Comparison of ENCODE assay signal across 18 cellular contexts in genomic region chr17:75402038-75402437, GRCh38. TPM values are rescaled to one million over a fixed set of nuclear protein-coding genes. Genes with fewer than 3 reads are reported as not detected.
DNase-seq lines count a peak whose midpoint lies in the region; ATAC-seq and TF ChIP-seq lines count a peak whose summit lies in the region.
"Had no signal": no experiment of that assay in that cellular context is flagged by ENCODE, and none has a peak within 500 bp of the region (broad histone marks: within the 10 kb centered on the region; RNA-seq: fewer than 3 reads in every experiment).

No MANE protein-coding gene starts in this region.

- H3K27me3 Mint-ChIP-seq in T-helper 2 cell treated with Interferon-gamma antibody and Interleukin-4, amounts not matched to agents 5 μg/mL and 100 μg/mL, for 36 hours (ENCODE audit: low read depth), result no peaks in the 10 kb centered on the region

- H3K4me3 Mint-ChIP-seq in T-helper 2 cell treated with Interferon-gamma antibody and Interleukin-4, amounts not matched to agents 5 μg/mL and 100 μg/mL, for 36 hours, result peak overlapping the region; percentile 52

- H3K27ac Mint-ChIP-seq in T-helper 2 cell treated with Interferon-gamma antibody and Interleukin-4, amounts not matched to agents 5 μg/mL and 100 μg/mL, for 36 hours, result peak overlapping the region; percentile 26

- ATAC-seq in activated CD4-positive, CD25-positive, alpha-beta regulatory T cell treated with anti-CD3 and anti-CD28 coated beads, Interleukin-2, amount 50 U/mL, for 24 hours, result peak; percentile 25 to 40
- ATAC-seq: heart left ventricle, pancreas had no signal

- H3K36me3 Mint-ChIP-seq in T-helper 2 cell treated with Interferon-gamma antibody and Interleukin-4, amounts not matched to agents 5 μg/mL and 100 μg/mL, for 36 hours (ENCODE audit: low read depth), result peaks cover 20% of the 10 kb centered on the region

- peak overlapping the region; percentile 45 for H3K27ac ChIP-seq in muscle layer of duodenum (ENCODE audit: low read length)
- H3K27ac ChIP-seq: 22Rv1, pancreas had no signal

- H3K9me3 ChIP-seq in muscle layer of duodenum (ENCODE audit: control insufficient read depth in 1 of 2, low read length in 2 of 2), result no peaks in the 10 kb centered on the region
- H3K9me3 ChIP-seq: heart left ventricle, pancreas, upper lobe of left lung had no signal

- TF ChIP-seq CTCF in GM12865 (IDR thresholded peaks at IDR 0.05; ENCODE audit: insufficient read depth, low read depth, low read length, missing control alignments), result no peak

- no peaks in the 10 kb centered on the region for H3K9me3 Mint-ChIP-seq in T-helper 2 cell treated with Interferon-gamma antibody and Interleukin-4, amounts not matched to agents 5 μg/mL and 100 μg/mL, for 36 hours
- H3K9me3 Mint-ChIP-seq: CD14-positive monocyte had no signal

- peaks cover 0 to 5% of the 10 kb centered on the region in 2 donors for H3K36me3 ChIP-seq in muscle layer of duodenum (ENCODE audit: control insufficient read depth in 1 of 2, insufficient read depth in 2 of 2, low read length in 2 of 2)
- H3K36me3 ChIP-seq: pancreas, upper lobe of left lung had no signal

- peak overlapping the region; percentile 95 for H3K4me3 ChIP-seq in GM12865 (ENCODE audit: low read depth, low read length)
- H3K4me3 ChIP-seq in muscle layer of duodenum (ENCODE audit: low read depth in 1 of 2, low read length in 2 of 2), result no peak overlapping the region
- H3K4me3 ChIP-seq: pancreas had no signal

- H3K27me3 ChIP-seq in muscle layer of duodenum (ENCODE audit: low read depth, low read length), result no peaks in the 10 kb centered on the region
- H3K27me3 ChIP-seq: heart left ventricle, pancreas, upper lobe of left lung had no signal

- no peak for DNase-seq in activated CD4-positive, CD25-positive, alpha-beta regulatory T cell (lab: John Stamatoyannopoulos, UW)
- peak; percentile 62 for DNase-seq in GM12865 (ENCODE audit: low read depth)
- DNase-seq in T-helper 2 cell treated with Interferon-gamma antibody and Interleukin-4, amounts not matched to agents 5 μg/mL and 100 μg/mL, for 36 hours (ENCODE audit: low spot score), result no peak
- no peak for DNase-seq in NCI-H1092 treated with DMSO at 0.1 percent for 48 hours (lab: John Stamatoyannopoulos, UW)
- DNase-seq in SHP77 treated with DMSO at 0.1 percent for 48 hours (lab: John Stamatoyannopoulos, UW), result no peak
- no peak for DNase-seq in G401 (ENCODE audit: low spot score)
- DNase-seq: activated CD4-positive, CD25-positive, alpha-beta regulatory T cell treated with anti-CD3 and anti-CD28 coated beads, Interleukin-2, amount 50 U/mL, for 72 hours; heart left ventricle; islet precursor cell; NCI-H1092; NCI-H82; pancreas; stimulated activated CD4-positive, alpha-beta T cell treated with anti-CD3 and anti-CD28 coated beads, Interleukin-4, amount 100 ng/mL, for 4 hours; upper lobe of left lung had no signal

- peaks cover 39% of the 10 kb centered on the region for H3K4me1 Mint-ChIP-seq in T-helper 2 cell treated with Interferon-gamma antibody and Interleukin-4, amounts not matched to agents 5 μg/mL and 100 μg/mL, for 36 hours (ENCODE audit: low read depth)

- in situ Hi-C loops in G401 (cut with HindIII; ENCODE audit: low sequenced_read_pairs), result no loop called here

- H3K4me1 ChIP-seq in muscle layer of duodenum (ENCODE audit: control insufficient read depth in 1 of 2, insufficient read depth in 2 of 2, low read length in 2 of 2), result peaks cover 10 to 29% of the 10 kb centered on the region in 2 donors

RNA-seq across cellular contexts. Expression of gene GRB2, which starts 3.4 kb away (rescaled TPM):
- 176 and 195 TPM in 2 replicates for total RNA-seq in G401 (2014; rRNA removed; shearing (Covaris generic))

RNA-seq across cellular contexts. Expression of gene TMEM94, which starts 54.4 kb away (rescaled TPM):
- 50.3 and 53.2 TPM in 2 replicates for total RNA-seq in G401 (2014; rRNA removed; shearing (Covaris generic))
